ENCODE assay signal across 1 cellular context in the genomic region with DNA sequence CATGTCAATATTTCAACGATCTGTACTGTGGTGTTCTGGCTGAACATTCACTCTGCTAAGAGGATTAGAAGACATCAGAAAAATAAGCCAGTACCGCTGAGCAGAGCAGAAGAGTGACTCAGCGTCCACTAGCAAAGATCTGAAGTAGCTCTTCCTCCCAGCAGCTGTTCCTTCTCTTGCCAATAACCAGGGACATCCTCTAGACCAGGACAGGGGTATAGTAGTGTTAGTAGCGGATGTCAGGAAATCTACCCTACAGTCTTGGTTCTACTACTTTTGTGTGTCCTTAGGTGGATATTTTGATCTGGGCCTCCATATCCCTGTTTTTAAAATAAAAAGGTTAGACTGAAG.
TF ChIP-seq lines count a peak whose summit lies in the region.

No MANE protein-coding gene starts in this region.

TF ChIP-seq in GM23338, 12 proteins besides CTCF, POLR2A, EP300 and RAD21 (continued from another document):
- TF ChIP-seq ZNF462 (CRISPR knock-in tag; IDR thresholded peaks at IDR 0.05) (no peak), POLR2AphosphoS5 (IDR thresholded peaks at IDR 0.05; ENCODE audit: low read depth) (no peak), NANOG (IDR thresholded peaks at IDR 0.05; ENCODE audit: borderline replicate concordance) (no peak), EZH2 (IDR thresholded peaks at IDR 0.05; ENCODE audit: low read depth, unreplicated experiment) (no peak), ZNF331 (CRISPR knock-in tag; IDR thresholded peaks at IDR 0.05; ENCODE audit: low read depth) (no peak), JUNB (IDR thresholded peaks at IDR 0.05; ENCODE audit: unreplicated experiment) (no peak), STAT1 (IDR thresholded peaks at IDR 0.05; ENCODE audit: unreplicated experiment) (no peak), EZH2phosphoT487 (IDR thresholded peaks at IDR 0.05; ENCODE audit: unreplicated experiment) (no peak), ZNF114 (CRISPR knock-in tag; IDR thresholded peaks at IDR 0.05) (no peak)
